Comparison of ENCODE assay signal across 36 cellular contexts in genomic region chr2:54920660-54921059, GRCh38.
"Had no signal": no experiment of that assay in that cellular context is flagged by ENCODE, and none has a peak within 500 bp of the region (broad histone marks: within the 10 kb centered on the region; RNA-seq: fewer than 3 reads in every experiment).

No MANE protein-coding gene starts in this region.

- H3K36me3 ChIP-seq: MG63 had no signal

- H3K4me3 ChIP-seq: MG63 had no signal

- DNase-seq: MG63, MM.1S, MV-4-11, NCI-H1048, NCI-H1092, NCI-H1092 treated with DMSO at 0.1 percent for 48 hours, NCI-H1105, NCI-H1105 treated with DMSO at 0.1 percent for 48 hours, NCI-H1417, NCI-H1417 treated with DMSO at 0.1 percent for 48 hours, NCI-H1436, NCI-H1436 treated with DMSO at 0.1 percent for 48 hours, NCI-H146, NCI-H1694, NCI-H1694 treated with DMSO at 0.1 percent for 48 hours, NCI-H187, NCI-H187 treated with DMSO at 0.1 percent for 48 hours, NCI-H1930, NCI-H2029, NCI-H2029 treated with DMSO at 0.1 percent for 48 hours, NCI-H2081, NCI-H2081 treated with DMSO at 0.1 percent for 48 hours, NCI-H2107, NCI-H2171, NCI-H2171 treated with DMSO at 0.1 percent for 48 hours, NCI-H2227 treated with DMSO at 0.1 percent for 48 hours, NCI-H226, NCI-H345, NCI-H446, NCI-H446 treated with DMSO at 0.1 percent for 48 hours, NCI-H510A, NCI-H510A treated with DMSO at 0.1 percent for 48 hours, NCI-H524, NCI-H524 treated with DMSO at 0.1 percent for 48 hours, NCI-H526, NCI-H526 treated with DMSO at 0.1 percent for 48 hours had no signal

- H3K27me3 ChIP-seq: MG63 had no signal
